8 cellular contexts compared by ENCODE assay signal in genomic region chr11:697028-697491, GRCh38. TPM values are rescaled to one million over a fixed set of nuclear protein-coding genes. Genes with fewer than 3 reads are reported as not detected.
DNase-seq lines count a peak whose midpoint lies in the region; ATAC-seq, FAIRE-seq and TF ChIP-seq lines count a peak whose summit lies in the region.

No MANE protein-coding gene starts in this region.

- H3K4me1 ChIP-seq in heart left ventricle (peaks cover 8 to 40% (median 32%) of the 10 kb centered on the region in 12 donors), kidney (ENCODE audit: control insufficient read depth in 1 of 2, insufficient read depth in 1 of 2, low read depth in 1 of 2, low read length in 2 of 2) (peaks cover 6 to 17% of the 10 kb centered on the region in 2 donors), tibial nerve (peaks cover 0 to 53% (median 35%) of the 10 kb centered on the region in 4 donors)

- ATAC-seq in heart left ventricle (no peak), Right ventricle myocardium superior (ENCODE audit: poor library complexity) (no peak)
- no peak for ATAC-seq in activated CD8-positive, alpha-beta T cell treated with anti-CD3 and anti-CD28 coated beads for 36 hours

- no peaks in the 10 kb centered on the region for H3K27me3 Mint-ChIP-seq in activated CD8-positive, alpha-beta T cell treated with anti-CD3 and anti-CD28 coated beads for 36 hours

- POLR2A ChIA-PET in activated CD8-positive, alpha-beta T cell treated with anti-CD3 and anti-CD28 coated beads for 36 hours (lab: Charles Lee), result interaction anchor here (0.6 to 1.5 kb wide), 7 partner anchors 25 to 158 kb away, joined by 3 to 5 read pairs (median 4); no protein-coding TSS in a partner anchor

- H3K4me1 Mint-ChIP-seq in activated CD8-positive, alpha-beta T cell treated with anti-CD3 and anti-CD28 coated beads for 36 hours (ENCODE audit: low read depth), result peaks cover 35% of the 10 kb centered on the region

- intact Hi-C loops in heart left ventricle (cut with DNase I) (loop anchor here in 1 of 10 donors (5.0 kb wide), 1 partner anchor 130 kb away; no protein-coding TSS in a partner anchor), Right ventricle myocardium superior (cut with DNase I) (no loop called here), kidney (cut with DNase I) (no loop called here)
- intact Hi-C loops in activated CD8-positive, alpha-beta T cell treated with anti-CD3 and anti-CD28 coated beads for 36 hours (cut with micrococcal nuclease), result no loop called here

- TF ChIP-seq EP300 in tibial nerve (IDR thresholded peaks at IDR 0.05), result peak in 1 of 2 donors; percentile 69

- TF ChIP-seq POLR2A in heart left ventricle (IDR thresholded peaks at IDR 0.05) (no peak), tibial nerve (IDR thresholded peaks at IDR 0.05) (no peak)

- peak overlapping the region; percentile 17 for H3K27ac Mint-ChIP-seq in activated CD8-positive, alpha-beta T cell treated with anti-CD3 and anti-CD28 coated beads for 36 hours

- peaks cover 12% of the 10 kb centered on the region for H3K36me3 Mint-ChIP-seq in activated CD8-positive, alpha-beta T cell treated with anti-CD3 and anti-CD28 coated beads for 36 hours (ENCODE audit: low read depth)

- peak overlapping the region in 1 of 2 donors; percentile 57 for H3K9ac ChIP-seq in kidney (ENCODE audit: low read length in 2 of 2)

- H3K27me3 ChIP-seq in heart left ventricle (no peaks in the 10 kb centered on the region), tibial nerve (no peaks in the 10 kb centered on the region)

- TF ChIP-seq CTCF in heart left ventricle (IDR thresholded peaks at IDR 0.05), result no peak
- TF ChIP-seq CTCF in activated CD8-positive, alpha-beta T cell treated with anti-CD3 and anti-CD28 coated beads for 36 hours (IDR thresholded peaks at IDR 0.05), result no peak
- TF ChIP-seq CTCF in kidney (IDR thresholded peaks at IDR 0.05; ENCODE audit: borderline replicate concordance, extremely low read depth, insufficient read depth), result no peak
- TF ChIP-seq CTCF in tibial nerve (IDR thresholded peaks at IDR 0.05), result no peak

- H3K36me3 ChIP-seq in heart left ventricle, result peaks cover 0 to 29% (median 15%) of the 10 kb centered on the region in 9 donors
- H3K36me3 ChIP-seq in kidney (ENCODE audit: control insufficient read depth in 1 of 2, insufficient read depth in 2 of 2, low read length in 2 of 2), result peaks cover 0 to 2% of the 10 kb centered on the region in 2 donors
- peaks cover 0 to 34% (median 0%) of the 10 kb centered on the region in 3 donors for H3K36me3 ChIP-seq in tibial nerve

- peak overlapping the region in 7 of 12 donors; percentile 19 to 99 (median 95) for H3K4me3 ChIP-seq in heart left ventricle
- H3K4me3 ChIP-seq in kidney (ENCODE audit: low read length in 2 of 2), result no peak overlapping the region
- H3K4me3 ChIP-seq in tibial nerve, result peak overlapping the region in 1 of 4 donors; percentile 64

- CTCF ChIA-PET in activated CD8-positive, alpha-beta T cell treated with anti-CD3 and anti-CD28 coated beads for 36 hours (lab: Charles Lee), result interaction anchor here (0.8 to 4.4 kb wide), 8 partner anchors 8 to 161 kb away, joined by 3 to 35 read pairs (median 4); no protein-coding TSS in a partner anchor

- peak in 1 of 5 donors; percentile 33 for DNase-seq in heart left ventricle
- no peak for DNase-seq in Right ventricle myocardium superior
- no peak for DNase-seq in activated CD8-positive, alpha-beta T cell treated with anti-CD3 and anti-CD28 coated beads for 36 hours
- no peak for DNase-seq in kidney
- no peak for DNase-seq in tibial nerve (ENCODE audit: low spot score in 2 of 2)
- DNase-seq in DMS79 (lab: John Stamatoyannopoulos, UW), result no peak
- no peak for DNase-seq in NCI-H1092 treated with DMSO at 0.1 percent for 48 hours (lab: John Stamatoyannopoulos, UW)
- no peak for DNase-seq in OCI-M1 (lab: John Stamatoyannopoulos, UW)

- FAIRE-seq in kidney (lab: Jason Lieb, UNC), result no peak

- H3K4me3 Mint-ChIP-seq in activated CD8-positive, alpha-beta T cell treated with anti-CD3 and anti-CD28 coated beads for 36 hours, result peak overlapping the region; percentile 88

- 67 to 88% (median 75%) methylated on average over 9 of the region's 9 CpGs for WGBS in heart left ventricle, 4 donors
- WGBS in tibial nerve, 2 donors, result 50 to 52% methylated on average over 9 of the region's 9 CpGs

- H3K27ac ChIP-seq in heart left ventricle, result peak overlapping the region; percentile 14 to 100 (median 98)
- H3K27ac ChIP-seq in kidney (ENCODE audit: low read depth in 2 of 2, low read length in 2 of 2), result peak overlapping the region; percentile 8 to 100
- H3K27ac ChIP-seq in tibial nerve, result peak overlapping the region in 3 of 4 donors; percentile 97 to 100 (median 100)

- no peaks in the 10 kb centered on the region for H3K9me3 ChIP-seq in heart left ventricle
- no peaks in the 10 kb centered on the region for H3K9me3 ChIP-seq in kidney (ENCODE audit: control insufficient read depth in 1 of 2, low read length in 2 of 2)
- H3K9me3 ChIP-seq in tibial nerve, result no peaks in the 10 kb centered on the region

- H3K9me3 Mint-ChIP-seq in activated CD8-positive, alpha-beta T cell treated with anti-CD3 and anti-CD28 coated beads for 36 hours, result no peaks in the 10 kb centered on the region

RNA-seq across cellular contexts. Expression of gene TMEM80, which starts 1.4 kb away (rescaled TPM):
- 10 to 100 TPM in 7 of 9 donors, 1 to 10 TPM in 2; 8.9 to 18.2 (median 15.0) TPM for total RNA-seq in heart left ventricle
- 10 to 100 TPM in 1 of 2 donors, 1 to 10 TPM in 1; 8.0 to 14.9 TPM for polyA plus RNA-seq in heart left ventricle
- 9.1 TPM for total RNA-seq in Right ventricle myocardium superior
- 10 to 100 TPM; 10.6 to 12.5 TPM for total RNA-seq in activated CD8-positive, alpha-beta T cell treated with anti-CD3 and anti-CD28 coated beads for 36 hours
- total RNA-seq in kidney, result 38.6 TPM
- 36.2 TPM for polyA plus RNA-seq in kidney (ENCODE audit: insufficient read depth, low read depth, low replicate concordance)
- 10 to 100 TPM; 15.3 to 43.9 (median 38.1) TPM for total RNA-seq in tibial nerve

RNA-seq across cellular contexts. Expression of gene DEAF1, which starts 2.0 kb away (rescaled TPM):
- total RNA-seq in heart left ventricle (10 to 100 TPM; 11.8 to 25.6 (median 15.1) TPM), Right ventricle myocardium superior (22.1 TPM), kidney (54.5 TPM), tibial nerve (10 to 100 TPM; 31.6 to 54.3 (median 41.2) TPM)
- polyA plus RNA-seq in heart left ventricle (10 to 100 TPM; 14.3 to 17.8 TPM), kidney (ENCODE audit: insufficient read depth, low read depth, low replicate concordance) (30.2 TPM)
- 10 to 100 TPM; 59.1 to 59.3 TPM for total RNA-seq in activated CD8-positive, alpha-beta T cell treated with anti-CD3 and anti-CD28 coated beads for 36 hours

RNA-seq across cellular contexts. Expression of gene EPS8L2, which starts 9.0 kb away (rescaled TPM):
- total RNA-seq in heart left ventricle, result 10 to 100 TPM in 1 of 9 donors, 1 to 10 TPM in 7, under 1 TPM in 1; 0.72 to 15.5 (median 1.5) TPM
- polyA plus RNA-seq in heart left ventricle, result 1 to 10 TPM; 1.5 to 2.6 TPM
- total RNA-seq in Right ventricle myocardium superior, result 3.2 TPM
- 10 to 100 TPM; 15.0 to 16.7 TPM for total RNA-seq in activated CD8-positive, alpha-beta T cell treated with anti-CD3 and anti-CD28 coated beads for 36 hours
- 287 TPM for total RNA-seq in kidney
- 199 TPM for polyA plus RNA-seq in kidney (ENCODE audit: insufficient read depth, low read depth, low replicate concordance)
- total RNA-seq in tibial nerve, result 10 to 100 TPM; 29.1 to 48.0 (median 32.7) TPM

RNA-seq across cellular contexts. Expression of gene TALDO1, which starts 50.2 kb away (rescaled TPM):
- total RNA-seq in heart left ventricle (100 to 1,000 TPM in 5 of 9 donors, 10 to 100 TPM in 4; 80.5 to 145 (median 105) TPM), Right ventricle myocardium superior (90.1 TPM), kidney (175 TPM), tibial nerve (100 to 1,000 TPM; 203 to 323 (median 241) TPM)
- polyA plus RNA-seq in heart left ventricle (100 to 1,000 TPM in 1 of 2 donors, 10 to 100 TPM in 1; 66.9 to 123 TPM), kidney (ENCODE audit: insufficient read depth, low read depth, low replicate concordance) (312 TPM)
- 100 to 1,000 TPM; 234 to 241 TPM for total RNA-seq in activated CD8-positive, alpha-beta T cell treated with anti-CD3 and anti-CD28 coated beads for 36 hours

RNA-seq across cellular contexts. Expression of gene DRD4, which starts 60.0 kb away (rescaled TPM):
- total RNA-seq in heart left ventricle (1 to 10 TPM in 1 of 9 donors, under 1 TPM in 5, not detected in 3; 0.20 to 1.0 (median 0.48) TPM), Right ventricle myocardium superior (not detected), kidney (1.1 TPM), tibial nerve (1 to 10 TPM in 1 of 4 donors, under 1 TPM in 2, not detected in 1; 0.84 to 2.5 (median 0.90) TPM)
- polyA plus RNA-seq in heart left ventricle (under 1 TPM in 1 of 2 donors, not detected in 1; 0.07 TPM), kidney (ENCODE audit: insufficient read depth, low read depth, low replicate concordance) (0.47 TPM)
- under 1 TPM; 0.88 to 0.89 TPM for total RNA-seq in activated CD8-positive, alpha-beta T cell treated with anti-CD3 and anti-CD28 coated beads for 36 hours

Comparison
In these comparisons a context has a peak if more than half of its experiments do, and no peak if none do; other contexts are left out.
1. H3K4me3 ChIP-seq: peak in heart left ventricle (7 of 12); none in kidney (0 of 2).
2. Peak in every context shown above with its lines, with median percentiles within 50 percentile points of each other: H3K27ac ChIP-seq.